11 cellular contexts compared by ENCODE assay signal in the genomic region with DNA sequence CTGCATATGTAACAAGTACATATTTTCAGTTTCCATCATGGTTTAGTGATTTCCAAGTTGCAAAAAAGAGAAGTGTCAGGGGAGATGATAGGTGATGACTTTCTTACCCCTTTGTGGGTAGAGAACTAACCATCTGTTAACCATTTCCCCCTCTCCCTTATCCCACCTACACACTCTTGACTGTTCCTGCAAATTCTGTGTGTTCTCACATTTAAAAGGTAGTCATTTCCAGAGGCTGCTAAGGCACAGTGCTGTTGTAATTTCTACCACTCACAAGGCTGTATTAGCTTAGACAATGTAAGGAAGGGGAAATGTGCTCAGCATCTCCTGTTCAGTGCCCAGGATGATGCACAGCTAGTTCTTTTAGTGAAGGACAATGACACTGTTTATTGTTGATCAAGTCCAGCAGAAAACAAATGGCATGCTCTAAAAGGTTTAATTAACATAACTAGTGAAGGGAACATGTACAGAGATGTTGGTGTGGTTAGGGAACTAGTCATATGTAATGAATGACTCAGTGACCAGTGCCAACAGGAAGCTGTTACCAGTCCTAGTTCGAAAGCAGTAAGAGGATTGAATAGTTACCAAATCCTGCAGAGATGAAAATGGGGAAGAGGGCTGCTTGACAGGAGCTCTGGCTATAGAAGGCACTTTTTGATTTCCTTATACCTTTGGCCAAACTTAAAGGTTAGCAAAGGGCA.
DNase-seq lines count a peak whose midpoint lies in the region; ATAC-seq, FAIRE-seq and TF ChIP-seq lines count a peak whose summit lies in the region.
"Had no signal": no experiment of that assay in that cellular context is flagged by ENCODE, and none has a peak within 500 bp of the region (broad histone marks: within the 10 kb centered on the region; RNA-seq: fewer than 3 reads in every experiment).

No MANE protein-coding gene starts in this region.

- no peaks in the 10 kb centered on the region for H3K36me3 ChIP-seq in mesenchymal stem cell (ENCODE audit: control insufficient read depth in 1 of 2, insufficient read depth in 2 of 2, low read depth in 1 of 2, low read length in 2 of 2)
- no peaks in the 10 kb centered on the region for H3K36me3 ChIP-seq in smooth muscle cell (ENCODE audit: low read depth)
- H3K36me3 ChIP-seq: MG63, thoracic aorta had no signal

- H3K27ac ChIP-seq in mesenchymal stem cell (ENCODE audit: low read length, poor library complexity, severe bottlenecking) (no peak overlapping the region), smooth muscle cell (ENCODE audit: low read depth) (no peak overlapping the region)
- H3K27ac ChIP-seq: parathyroid adenoma, thoracic aorta had no signal

- no peak overlapping the region for H3K27ac Mint-ChIP-seq in nephron progenitor cell

- H3K27me3 ChIP-seq in mesenchymal stem cell (ENCODE audit: control insufficient read depth in 1 of 2, insufficient read depth in 1 of 2, low read length in 2 of 2) (no peaks in the 10 kb centered on the region), smooth muscle cell (ENCODE audit: low read depth) (no peaks in the 10 kb centered on the region)
- H3K27me3 ChIP-seq: MG63 had no signal

- no peak overlapping the region for H4K8ac ChIP-seq in mesenchymal stem cell (ENCODE audit: low read length)

- ATAC-seq in HG03571 (IDR thresholded peaks at IDR 0.05; ENCODE audit: unreplicated experiment): no peak

- 17% methylated on average over 1 of the region's 1 CpG for WGBS in mesenchymal stem cell
- 58% methylated on average over 1 of the region's 1 CpG for WGBS in smooth muscle cell (ENCODE audit: low lambda C conversion rate)

- H3F3A ChIP-seq in smooth muscle cell (ENCODE audit: low read depth): no peaks in the 10 kb centered on the region

- H4K91ac ChIP-seq in mesenchymal stem cell (ENCODE audit: low read length): no peak overlapping the region

- H3K9me3 ChIP-seq in mesenchymal stem cell (ENCODE audit: control insufficient read depth, low read length) (no peaks in the 10 kb centered on the region), smooth muscle cell (replicated peaks; ENCODE audit: low read depth) (no peaks in the 10 kb centered on the region)
- H3K9me3 ChIP-seq: MG63, thoracic aorta had no signal

- no peaks in the 10 kb centered on the region for H3K27me3 Mint-ChIP-seq in nephron progenitor cell (ENCODE audit: low read depth, poor library complexity)

- no peak overlapping the region for H2BK5ac ChIP-seq in mesenchymal stem cell (ENCODE audit: low read depth, low read length, poor library complexity, severe bottlenecking)

- no peak overlapping the region for H2BK120ac ChIP-seq in mesenchymal stem cell (ENCODE audit: low read depth, low read length)

- no peak overlapping the region for H2BK15ac ChIP-seq in mesenchymal stem cell (ENCODE audit: low read depth, poor library complexity, severe bottlenecking)

- H3K9ac ChIP-seq in mesenchymal stem cell (ENCODE audit: low read length): no peak overlapping the region
- no peak overlapping the region for H3K9ac ChIP-seq in smooth muscle cell (ENCODE audit: low read depth)
- H3K9ac ChIP-seq: parathyroid adenoma had no signal

- no peak overlapping the region for H3K4me2 ChIP-seq in mesenchymal stem cell (ENCODE audit: low read length, poor library complexity, severe bottlenecking)
- no peak overlapping the region for H3K4me2 ChIP-seq in smooth muscle cell

- H3K4ac ChIP-seq in mesenchymal stem cell (ENCODE audit: low read depth in 1 of 2, low read length in 2 of 2): no peak overlapping the region

- no peak overlapping the region for H2BK12ac ChIP-seq in mesenchymal stem cell (ENCODE audit: low read length in 2 of 2)

- H3K36me3 Mint-ChIP-seq in nephron progenitor cell (ENCODE audit: low read depth): no peaks in the 10 kb centered on the region

- no peaks in the 10 kb centered on the region for H3K79me1 ChIP-seq in mesenchymal stem cell (replicated peaks; ENCODE audit: low read length, poor library complexity, severe bottlenecking)

- H4K20me1 ChIP-seq in smooth muscle cell (ENCODE audit: low read depth): no peaks in the 10 kb centered on the region

- H3K4me1 ChIP-seq in mesenchymal stem cell (ENCODE audit: control insufficient read depth, insufficient read depth, low read depth, low read length) (no peaks in the 10 kb centered on the region), smooth muscle cell (ENCODE audit: low read depth) (no peaks in the 10 kb centered on the region)
- H3K4me1 ChIP-seq: parathyroid adenoma had no signal

- no peak overlapping the region for H2AK5ac ChIP-seq in mesenchymal stem cell (ENCODE audit: low read length, severe bottlenecking)

- H3K14ac ChIP-seq in mesenchymal stem cell (ENCODE audit: low read length in 2 of 2): no peak overlapping the region

- H3K79me2 ChIP-seq in smooth muscle cell (ENCODE audit: low read depth): no peaks in the 10 kb centered on the region
- H3K79me2 ChIP-seq: parathyroid adenoma had no signal

- H3K4me3 ChIP-seq in mesenchymal stem cell (ENCODE audit: insufficient read depth in 1 of 2, low read depth in 1 of 2, low read length in 2 of 2) (no peak overlapping the region), smooth muscle cell (no peak overlapping the region)
- H3K4me3 ChIP-seq: MG63, thoracic aorta had no signal

- peaks cover 18% of the 10 kb centered on the region for H3K9me3 Mint-ChIP-seq in nephron progenitor cell

- FAIRE-seq in GM18507 (lab: Jason Lieb, UNC): peak; percentile 12
- peak; percentile 67 for FAIRE-seq in RCC 7860 (lab: Jason Lieb, UNC)

- H3K18ac ChIP-seq in mesenchymal stem cell (ENCODE audit: low read depth in 1 of 2, low read length in 2 of 2): no peak overlapping the region

- no peak overlapping the region for H3K23ac ChIP-seq in mesenchymal stem cell (ENCODE audit: low read length in 2 of 2)

- H3K4me3 Mint-ChIP-seq in nephron progenitor cell: no peak overlapping the region

- H2AFZ ChIP-seq in mesenchymal stem cell (ENCODE audit: low read depth, low read length) (no peak overlapping the region), smooth muscle cell (ENCODE audit: low read depth) (no peak overlapping the region)
- H2AFZ ChIP-seq: parathyroid adenoma had no signal

- no peaks in the 10 kb centered on the region for H3K4me1 Mint-ChIP-seq in nephron progenitor cell

- TF ChIP-seq CTCF in nephron progenitor cell (IDR thresholded peaks at IDR 0.05) (no peak), smooth muscle cell (IDR thresholded peaks at IDR 0.05; ENCODE audit: borderline replicate concordance, insufficient read depth, poor library complexity, severe bottlenecking) (no peak)

- DNase-seq in GM18507 (ENCODE audit: extremely low spot score, insufficient read length, low read depth) (no peak), HCEC 1CT (peak; percentile 39), RCC 7860 (ENCODE audit: low spot score) (peak; percentile 57), mesenchymal stem cell (peak; percentile 34), NCI-H2081 (lab: John Stamatoyannopoulos, UW) (no peak), nephron progenitor cell (no peak), smooth muscle cell (lab: John Stamatoyannopoulos, UW; ENCODE audit: unreplicated experiment) (no peak)
- DNase-seq: MG63 had no signal

Comparison
In these comparisons a context has a peak if more than half of its experiments do, and no peak if none do; other contexts are left out.
1. DNase-seq: peak in HCEC 1CT (single experiment), RCC 7860 (single experiment) and mesenchymal stem cell (single experiment); none in GM18507 (single experiment), NCI-H2081 (0 of 2), nephron progenitor cell (single experiment) and smooth muscle cell (single experiment).